Comparison of ENCODE assay signal across 16 cellular contexts in genomic region chr3:66179813-66180212, GRCh38.
"Had no signal": no experiment of that assay in that cellular context is flagged by ENCODE, and none has a peak within 500 bp of the region (broad histone marks: within the 10 kb centered on the region; RNA-seq: fewer than 3 reads in every experiment).

No MANE protein-coding gene starts in this region.

- H3K4me3 Mint-ChIP-seq: activated naive CD4-positive, alpha-beta T cell treated with anti-CD3 and anti-CD28 coated beads, Interleukin-2, amount 10 ng/mL, durations not matched to agents 7 days and 5 days; naive thymus-derived CD4-positive, alpha-beta T cell; stimulated activated naive CD8-positive, alpha-beta T cell treated with anti-CD3 and anti-CD28 coated beads, Interleukin-15, amount 100 ng/mL, for 72 hours had no signal

- DNase-seq: activated CD4-positive, alpha-beta T cell treated with anti-CD3 and anti-CD28 coated beads, Interleukin-2, amount 50 U/mL, for 1 hour; activated naive CD4-positive, alpha-beta T cell treated with anti-CD3 and anti-CD28 coated beads, Interleukin-2, amount 10 ng/mL, durations not matched to agents 7 days and 5 days; activated T-cell treated with anti-CD3 and anti-CD28 coated beads for 4 hours; body of pancreas; dorsolateral prefrontal cortex; hippocampal formation; left cardiac atrium; naive thymus-derived CD4-positive, alpha-beta T cell; psoas muscle; sigmoid colon; stimulated activated CD4-positive, alpha-beta T cell treated with anti-CD3 and anti-CD28 coated beads, Interleukin-4, amount 100 ng/mL, for 1 hour; stimulated activated CD8-positive, alpha-beta memory T cell treated with anti-CD3 and anti-CD28 coated beads, Interleukin-4, amount 100 ng/mL, for 48 hours; stimulated activated naive CD8-positive, alpha-beta T cell treated with anti-CD3 and anti-CD28 coated beads, Interleukin-15, amount 100 ng/mL, for 72 hours had no signal

- H3K27ac Mint-ChIP-seq: activated naive CD4-positive, alpha-beta T cell treated with anti-CD3 and anti-CD28 coated beads, Interleukin-2, amount 10 ng/mL, durations not matched to agents 7 days and 5 days; activated T-helper 2 cell treated with anti-CD3 and anti-CD28 coated beads, Interferon-gamma antibody, Interleukin-2, Interleukin-4, amounts not matched to agents 10 μg/mL and 5 μg/mL and 100 μg/mL, durations not matched to agents 14 hours and 24 hours and 36 hours; naive thymus-derived CD4-positive, alpha-beta T cell; stimulated activated naive CD8-positive, alpha-beta T cell treated with anti-CD3 and anti-CD28 coated beads, Interleukin-15, amount 100 ng/mL, for 72 hours had no signal

- H3K4me1 Mint-ChIP-seq: activated naive CD4-positive, alpha-beta T cell treated with anti-CD3 and anti-CD28 coated beads, Interleukin-2, amount 10 ng/mL, durations not matched to agents 7 days and 5 days; naive thymus-derived CD4-positive, alpha-beta T cell; stimulated activated naive CD8-positive, alpha-beta T cell treated with anti-CD3 and anti-CD28 coated beads, Interleukin-15, amount 100 ng/mL, for 72 hours had no signal

- H3K36me3 ChIP-seq: sigmoid colon, thoracic aorta had no signal

- ATAC-seq: body of pancreas; esophagus mucosa; naive thymus-derived CD4-positive, alpha-beta T cell; psoas muscle; stimulated activated naive CD8-positive, alpha-beta T cell treated with anti-CD3 and anti-CD28 coated beads, Interleukin-15, amount 100 ng/mL, for 72 hours had no signal

- H3K36me3 Mint-ChIP-seq: activated naive CD4-positive, alpha-beta T cell treated with anti-CD3 and anti-CD28 coated beads, Interleukin-2, amount 10 ng/mL, durations not matched to agents 7 days and 5 days; naive thymus-derived CD4-positive, alpha-beta T cell had no signal

- H3K9me3 ChIP-seq: body of pancreas, psoas muscle, sigmoid colon, thoracic aorta had no signal

- H3K27me3 ChIP-seq: body of pancreas, dorsolateral prefrontal cortex, sigmoid colon had no signal

- H3K27ac ChIP-seq: body of pancreas, dorsolateral prefrontal cortex, psoas muscle, sigmoid colon, thoracic aorta had no signal

- H3K27me3 Mint-ChIP-seq: activated naive CD4-positive, alpha-beta T cell treated with anti-CD3 and anti-CD28 coated beads, Interleukin-2, amount 10 ng/mL, durations not matched to agents 7 days and 5 days; naive thymus-derived CD4-positive, alpha-beta T cell; stimulated activated naive CD8-positive, alpha-beta T cell treated with anti-CD3 and anti-CD28 coated beads, Interleukin-15, amount 100 ng/mL, for 72 hours had no signal

- H3K4me1 ChIP-seq: body of pancreas, psoas muscle, sigmoid colon had no signal

- H3K4me3 ChIP-seq: body of pancreas, dorsolateral prefrontal cortex, psoas muscle, sigmoid colon, thoracic aorta had no signal

- H3K9me3 Mint-ChIP-seq: activated naive CD4-positive, alpha-beta T cell treated with anti-CD3 and anti-CD28 coated beads, Interleukin-2, amount 10 ng/mL, durations not matched to agents 7 days and 5 days; activated T-helper 2 cell treated with anti-CD3 and anti-CD28 coated beads, Interferon-gamma antibody, Interleukin-2, Interleukin-4, amounts not matched to agents 10 μg/mL and 5 μg/mL and 100 μg/mL, durations not matched to agents 14 hours and 24 hours and 36 hours; stimulated activated naive CD8-positive, alpha-beta T cell treated with anti-CD3 and anti-CD28 coated beads, Interleukin-15, amount 100 ng/mL, for 72 hours had no signal
